Comparison of ENCODE assay signal across 8 cellular contexts in the genomic region with DNA sequence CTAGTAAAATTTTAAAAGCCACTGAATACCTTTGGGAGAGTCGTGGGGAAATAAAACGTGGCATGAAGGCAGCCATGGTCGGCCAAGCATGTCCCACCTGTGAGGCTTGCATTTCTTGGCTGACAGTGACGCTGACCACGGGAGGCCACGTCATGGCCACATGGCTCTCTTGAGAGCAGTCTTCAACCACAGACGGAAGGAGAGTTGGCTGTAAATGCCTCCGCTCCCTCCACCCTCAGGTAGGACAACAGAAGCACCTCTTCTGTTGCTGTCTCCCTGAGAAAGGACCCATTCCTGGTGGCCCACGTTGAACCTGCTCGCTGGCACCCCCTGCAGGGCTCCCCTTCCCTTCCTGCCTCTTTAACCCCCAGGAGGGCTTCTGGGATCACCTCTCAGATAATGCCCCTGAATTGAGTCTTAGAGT. TPM values are rescaled to one million over a fixed set of nuclear protein-coding genes. Genes with fewer than 3 reads are reported as not detected.
DNase-seq lines count a peak whose midpoint lies in the region; ATAC-seq and TF ChIP-seq lines count a peak whose summit lies in the region.

No MANE protein-coding gene starts in this region.

- DNase-seq in mammary epithelial cell: no peak
- no peak for DNase-seq in breast epithelium (ENCODE audit: low spot score in 2 of 2)
- DNase-seq in SJCRH30: peak; percentile 52 to 74
- DNase-seq in hepatocyte (ENCODE audit: low spot score): no peak
- DNase-seq in NCI-H2081 treated with DMSO at 0.1 percent for 48 hours (lab: John Stamatoyannopoulos, UW): no peak

- H3K27me3 ChIP-seq in mammary epithelial cell (ENCODE audit: insufficient read depth, low read length): no peaks in the 10 kb centered on the region
- H3K27me3 ChIP-seq in breast epithelium: no peaks in the 10 kb centered on the region
- H3K27me3 ChIP-seq in SJCRH30: no peaks in the 10 kb centered on the region
- H3K27me3 ChIP-seq in hepatocyte: no peaks in the 10 kb centered on the region

- peaks cover 3% of the 10 kb centered on the region for H3K4me1 ChIP-seq in mammary epithelial cell (ENCODE audit: insufficient read depth, low read length)
- H3K4me1 ChIP-seq in breast epithelium: no peaks in the 10 kb centered on the region
- no peaks in the 10 kb centered on the region for H3K4me1 ChIP-seq in SJCRH30
- H3K4me1 ChIP-seq in hepatocyte (ENCODE audit: insufficient read depth): peaks cover 6% of the 10 kb centered on the region

- no peaks in the 10 kb centered on the region for H4K20me1 ChIP-seq in mammary epithelial cell (ENCODE audit: insufficient read depth, low read length)
- no peaks in the 10 kb centered on the region for H4K20me1 ChIP-seq in hepatocyte (ENCODE audit: insufficient read depth, poor library complexity, severe bottlenecking)

- in situ Hi-C loops in mammary epithelial cell (cut with MboI; ENCODE audit: low sequenced_read_pairs in 2 of 2): loop anchor here in 1 of 2 donors (10.0 kb wide), 1 partner anchor 63 kb away; a partner anchor contains a TSS

- H2AFZ ChIP-seq in mammary epithelial cell (ENCODE audit: low read depth, low read length) (no peak overlapping the region), hepatocyte (no peak overlapping the region)

- H3K9me2 ChIP-seq in hepatocyte (replicated peaks; ENCODE audit: insufficient read depth): no peaks in the 10 kb centered on the region

- H3K36me3 ChIP-seq in mammary epithelial cell (ENCODE audit: insufficient read depth, low read length) (no peaks in the 10 kb centered on the region), breast epithelium (no peaks in the 10 kb centered on the region), SJCRH30 (no peaks in the 10 kb centered on the region), hepatocyte (replicated peaks; ENCODE audit: insufficient read depth, low read depth) (no peaks in the 10 kb centered on the region)

- TF ChIP-seq POLR2A in breast epithelium (IDR thresholded peaks at IDR 0.05): no peak

- BruUV-seq in mammary epithelial cell (replicated peaks; lab: Mats Ljungman, UMichigan): no TSS peak

- H3K79me2 ChIP-seq in mammary epithelial cell (ENCODE audit: insufficient read depth, low read length) (no peaks in the 10 kb centered on the region), hepatocyte (peaks cover 3% of the 10 kb centered on the region)

- intact Hi-C loops in mammary epithelial cell (cut with micrococcal nuclease) (loop anchor here (1.0 kb wide), 1 partner anchor 22 kb away; a partner anchor contains a TSS), breast epithelium (cut with DNase I; ENCODE audit: low total_unique reads) (no loop called here)

- ATAC-seq in HG03066 (IDR thresholded peaks at IDR 0.05; ENCODE audit: low read depth, unreplicated experiment) (peak; percentile 61), GM21360 (IDR thresholded peaks at IDR 0.05; ENCODE audit: unreplicated experiment) (no peak), HG02798 (IDR thresholded peaks at IDR 0.05; ENCODE audit: poor library complexity, unreplicated experiment) (no peak)

- H3K9ac ChIP-seq in mammary epithelial cell (ENCODE audit: insufficient read depth, low read length): no peak overlapping the region

- 79% methylated on average over 10 of the region's 10 CpGs for WGBS in mammary epithelial cell (ENCODE audit: low coverage, missing lambda C conversion rate)
- 51% methylated on average over 9 of the region's 10 CpGs for WGBS in hepatocyte (ENCODE audit: low lambda C conversion rate, missing lambda C conversion rate)

- H3K4me3 ChIP-seq in mammary epithelial cell (replicated peaks in 1 of 3; ENCODE audit: insufficient read depth in 1 of 3, low read depth in 2 of 3, low read length in 3 of 3) (no peak overlapping the region), breast epithelium (no peak overlapping the region), SJCRH30 (no peak overlapping the region), hepatocyte (no peak overlapping the region)

- TF ChIP-seq CTCF in mammary epithelial cell (conservative IDR thresholded peaks at IDR 0.05 in 1 of 2, IDR thresholded peaks at IDR 0.05 in 1 of 2; ENCODE audit: extremely low read depth in 1 of 2, insufficient read depth in 1 of 2, low read depth in 1 of 2, low read length in 2 of 2) (peak; percentile 20 to 38), breast epithelium (IDR thresholded peaks at IDR 0.05) (peak in 1 of 3 donors; percentile 17), hepatocyte (IDR thresholded peaks at IDR 0.05; ENCODE audit: poor library complexity) (peak; percentile 36)

- H3K27ac ChIP-seq in mammary epithelial cell (ENCODE audit: insufficient read depth, low read depth, low read length) (no peak overlapping the region), breast epithelium (no peak overlapping the region), SJCRH30 (no peak overlapping the region), hepatocyte (no peak overlapping the region)

- dilution Hi-C loops in mammary epithelial cell (cut with HindIII; ENCODE audit: low sequenced_read_pairs): no loop called here

- H3K4me2 ChIP-seq in mammary epithelial cell (ENCODE audit: insufficient read depth, low read depth, low read length): no peak overlapping the region
- no peak overlapping the region for H3K4me2 ChIP-seq in hepatocyte

- CTCF ChIA-PET in mammary epithelial cell (lab: Charles Lee; ENCODE audit: low non-redundant PET): no interaction called here

- H3K9me3 ChIP-seq in mammary epithelial cell (replicated peaks; ENCODE audit: insufficient read depth, low read length) (no peaks in the 10 kb centered on the region), breast epithelium (no peaks in the 10 kb centered on the region), SJCRH30 (replicated peaks) (no peaks in the 10 kb centered on the region), hepatocyte (ENCODE audit: low read depth) (no peaks in the 10 kb centered on the region)

RNA-seq across cellular contexts. Expression of a gene that starts 10.6 kb away (rescaled TPM):
- total RNA-seq in mammary epithelial cell (not detected), breast epithelium (10 to 100 TPM in 1 of 3 donors, 1 to 10 TPM in 2; 3.9 to 27.2 (median 7.2) TPM), hepatocyte (0.16 TPM in 1 of 2 replicates, not detected in the other)
- polyA plus RNA-seq in mammary epithelial cell (not detected), hepatocyte (0.36 and 1.5 TPM in 2 replicates)
- polyA minus RNA-seq in mammary epithelial cell: not detected
- total RNA-seq in SJCRH30 (2014; rRNA removed; shearing (Covaris generic)): not detected in 2 replicates

RNA-seq across cellular contexts. Expression of a gene that starts 11.1 kb away (rescaled TPM):
- total RNA-seq in mammary epithelial cell: 10 to 100 TPM; 34.0 to 41.0 TPM
- polyA plus RNA-seq in mammary epithelial cell: 14.3 TPM
- polyA minus RNA-seq in mammary epithelial cell: 1.7 TPM
- total RNA-seq in breast epithelium: 10 to 100 TPM; 29.4 to 71.8 (median 46.7) TPM
- total RNA-seq in SJCRH30 (2014; rRNA removed; shearing (Covaris generic)): 63.0 and 73.0 TPM in 2 replicates
- 55.8 and 72.6 TPM in 2 replicates for total RNA-seq in hepatocyte
- 156 and 169 TPM in 2 replicates for polyA plus RNA-seq in hepatocyte

RNA-seq across cellular contexts. Expression of a gene that starts 22.1 kb away (rescaled TPM):
- 10 to 100 TPM; 78.7 to 93.2 TPM for total RNA-seq in mammary epithelial cell
- polyA plus RNA-seq in mammary epithelial cell: 21.2 TPM
- 1.8 TPM for polyA minus RNA-seq in mammary epithelial cell
- 10 to 100 TPM in 1 of 3 donors, 1 to 10 TPM in 2; 2.7 to 60.3 (median 9.2) TPM for total RNA-seq in breast epithelium
- 17.5 and 27.1 TPM in 2 replicates for total RNA-seq in SJCRH30 (2014; rRNA removed; shearing (Covaris generic))
- total RNA-seq in hepatocyte: 106 and 123 TPM in 2 replicates
- 175 and 185 TPM in 2 replicates for polyA plus RNA-seq in hepatocyte

RNA-seq across cellular contexts. Expression of a gene that starts 29.9 kb away (rescaled TPM):
- total RNA-seq in mammary epithelial cell: 10 to 100 TPM; 13.0 to 26.3 TPM
- 14.9 TPM for polyA plus RNA-seq in mammary epithelial cell
- 10.4 TPM for polyA minus RNA-seq in mammary epithelial cell
- total RNA-seq in breast epithelium: 10 to 100 TPM in 2 of 3 donors, 1 to 10 TPM in 1; 7.4 to 42.9 (median 40.2) TPM
- total RNA-seq in SJCRH30 (2014; rRNA removed; shearing (Covaris generic)): 7.4 and 7.5 TPM in 2 replicates
- 51.5 and 54.9 TPM in 2 replicates for total RNA-seq in hepatocyte
- 144 and 188 TPM in 2 replicates for polyA plus RNA-seq in hepatocyte

Comparison
In these comparisons a context has a peak if more than half of its experiments do, and no peak if none do; other contexts are left out.
1. DNase-seq: peak in SJCRH30 (2 of 2); none in mammary epithelial cell (single experiment), breast epithelium (0 of 2), hepatocyte (single experiment) and NCI-H2081 treated with DMSO at 0.1 percent for 48 hours (single experiment).